ENCODE assay signal across 25 cellular contexts in the genomic region with DNA sequence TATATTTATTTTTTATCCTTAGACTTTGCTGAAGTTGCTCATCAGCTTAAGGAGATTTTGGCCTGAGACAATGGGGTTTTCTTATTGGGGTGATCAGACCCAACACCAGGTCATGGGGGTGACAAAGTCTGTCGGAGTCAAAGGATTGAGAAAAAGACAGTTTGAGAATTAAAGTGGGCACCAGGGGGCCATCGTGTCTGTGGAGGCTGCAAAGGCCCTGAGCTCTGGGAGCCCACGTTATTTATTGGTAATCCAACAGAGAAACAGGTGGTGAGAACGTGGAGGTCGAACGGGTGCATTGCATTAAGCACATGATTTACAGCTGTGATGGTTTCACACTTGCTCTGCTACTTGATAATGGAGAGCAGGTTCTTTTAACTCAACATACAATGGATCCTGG.
"Had no signal": no experiment of that assay in that cellular context is flagged by ENCODE, and none has a peak within 500 bp of the region (broad histone marks: within the 10 kb centered on the region; RNA-seq: fewer than 3 reads in every experiment).

No MANE protein-coding gene starts in this region.

- H2AFZ ChIP-seq: hepatocyte had no signal

- H3K27me3 Mint-ChIP-seq: memory B cell; naive B cell; stimulated activated naive B cell treated with anti-CD40 and anti-IgM and Interleukin-4, amounts not matched to agents 10 μg/mL and 1 μg/mL and 100 μg/mL, for 72 hours had no signal

- H3K27ac ChIP-seq: colonic mucosa, hepatocyte, left ventricle myocardium inferior, lower lobe of right lung, neutrophil, sigmoid colon, skin epidermis, stomach, thoracic aorta, transverse colon had no signal

- H3K36me3 Mint-ChIP-seq: memory B cell; naive B cell; stimulated activated naive B cell treated with anti-CD40 and anti-IgM and Interleukin-4, amounts not matched to agents 10 μg/mL and 1 μg/mL and 100 μg/mL, for 72 hours had no signal

- H3K4me1 ChIP-seq: colonic mucosa, left ventricle myocardium inferior, lower lobe of right lung, sigmoid colon, stomach, transverse colon had no signal

- H3K79me2 ChIP-seq: hepatocyte had no signal

- DNase-seq: colonic mucosa; dermis blood vessel endothelial cell; erythroblast; foreskin melanocyte; head of caudate nucleus; kidney; left cardiac atrium; left ventricle myocardium inferior; lower lobe of right lung; naive B cell; posterior cingulate gyrus; sigmoid colon; stimulated activated CD4-positive, alpha-beta T cell treated with anti-CD3 and anti-CD28 coated beads, Interleukin-2, amount 100 ng/mL, for 24 hours; stimulated activated CD4-positive, alpha-beta T cell treated with anti-CD3 and anti-CD28 coated beads, Interleukin-4, amount 100 ng/mL, for 4 hours; stimulated activated naive B cell treated with anti-CD40 and anti-IgM and Interleukin-4, amounts not matched to agents 10 μg/mL and 1 μg/mL and 100 μg/mL, for 72 hours; stomach; substantia nigra; transverse colon had no signal

- H3K36me3 ChIP-seq: colonic mucosa, left ventricle myocardium inferior, lower lobe of right lung, neutrophil, sigmoid colon, stomach, thoracic aorta, transverse colon had no signal

- FAIRE-seq: endothelial cell of umbilical vein had no signal

- ATAC-seq: left cardiac atrium; lower lobe of right lung; stimulated activated naive B cell treated with anti-CD40 and anti-IgM and Interleukin-4, amounts not matched to agents 10 μg/mL and 1 μg/mL and 100 μg/mL, for 72 hours had no signal

- H3K27me3 ChIP-seq: colonic mucosa, hepatocyte, neutrophil, sigmoid colon, stomach, transverse colon had no signal

- H3K4me2 ChIP-seq: hepatocyte had no signal

- H3K9me3 ChIP-seq: colonic mucosa, left ventricle myocardium inferior, lower lobe of right lung, neutrophil, sigmoid colon, thoracic aorta, transverse colon had no signal

- H3K4me3 Mint-ChIP-seq: memory B cell; naive B cell; nephron; stimulated activated naive B cell treated with anti-CD40 and anti-IgM and Interleukin-4, amounts not matched to agents 10 μg/mL and 1 μg/mL and 100 μg/mL, for 72 hours had no signal

- H3K27ac Mint-ChIP-seq: memory B cell; naive B cell; nephron; stimulated activated naive B cell treated with anti-CD40 and anti-IgM and Interleukin-4, amounts not matched to agents 10 μg/mL and 1 μg/mL and 100 μg/mL, for 72 hours had no signal

- H3K4me1 Mint-ChIP-seq: memory B cell; naive B cell; nephron; stimulated activated naive B cell treated with anti-CD40 and anti-IgM and Interleukin-4, amounts not matched to agents 10 μg/mL and 1 μg/mL and 100 μg/mL, for 72 hours had no signal

- H3K4me3 ChIP-seq: colonic mucosa, hepatocyte, left ventricle myocardium inferior, lower lobe of right lung, sigmoid colon, skin epidermis, stomach, thoracic aorta, transverse colon had no signal
